Comparison of ENCODE assay signal across 11 cellular contexts in the genomic region with DNA sequence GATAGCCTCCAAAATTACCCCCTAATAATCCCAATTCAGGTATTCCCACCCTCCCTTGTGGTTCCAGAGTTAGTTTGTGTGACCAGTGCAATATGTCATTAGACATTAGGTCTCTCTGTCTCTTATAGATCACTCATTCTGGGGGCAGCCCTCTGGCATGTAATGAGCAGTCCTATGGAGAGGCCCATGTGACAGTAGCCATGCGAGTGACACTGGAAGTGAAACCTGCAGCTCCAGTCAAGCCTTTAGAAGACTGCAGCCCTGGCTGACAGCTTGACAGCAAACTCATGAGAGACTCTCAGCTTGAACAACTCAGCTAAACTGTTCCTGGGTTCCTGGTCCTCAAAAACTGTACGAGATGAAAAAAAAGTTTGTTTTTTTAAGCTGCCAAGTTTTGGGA. TPM values are rescaled to one million over a fixed set of nuclear protein-coding genes. Genes with fewer than 3 reads are reported as not detected.
DNase-seq lines count a peak whose midpoint lies in the region; ATAC-seq and TF ChIP-seq lines count a peak whose summit lies in the region.
"Had no signal": no experiment of that assay in that cellular context is flagged by ENCODE, and none has a peak within 500 bp of the region (broad histone marks: within the 10 kb centered on the region; RNA-seq: fewer than 3 reads in every experiment).

No MANE protein-coding gene starts in this region.

- H2BK12ac ChIP-seq in neuronal stem cell (ENCODE audit: low read length), result no peak overlapping the region

- no peak overlapping the region for H2BK15ac ChIP-seq in neuronal stem cell (ENCODE audit: low read length)

- ATAC-seq in GM18868 (IDR thresholded peaks at IDR 0.05; ENCODE audit: unreplicated experiment) (peak; percentile 94), GM21786 (IDR thresholded peaks at IDR 0.05; ENCODE audit: unreplicated experiment) (peak; percentile 85), HG03342 (IDR thresholded peaks at IDR 0.05; ENCODE audit: unreplicated experiment) (peak; percentile 99), Right ventricle myocardium superior (ENCODE audit: poor library complexity) (no peak)
- ATAC-seq: naive thymus-derived CD4-positive, alpha-beta T cell had no signal

- no peak overlapping the region for H3K4ac ChIP-seq in neuronal stem cell (ENCODE audit: low read length)

- no peaks in the 10 kb centered on the region for H3K27me3 ChIP-seq in neuronal stem cell (ENCODE audit: control insufficient read depth in 3 of 3, insufficient read depth in 3 of 3, low read depth in 1 of 3, low read length in 3 of 3)

- H2BK120ac ChIP-seq in neuronal stem cell (ENCODE audit: low read depth, low read length), result no peak overlapping the region

- H3K4me1 ChIP-seq in neuronal stem cell (ENCODE audit: control insufficient read depth in 2 of 2, insufficient read depth in 1 of 2, low read depth in 1 of 2, low read length in 2 of 2), result no peaks in the 10 kb centered on the region

- H3K9ac ChIP-seq in neuronal stem cell (ENCODE audit: low read depth, low read length, poor library complexity), result no peak overlapping the region

- no peak overlapping the region for H3K23ac ChIP-seq in neuronal stem cell (ENCODE audit: low read depth, low read length, poor library complexity)

- no peak overlapping the region for H3K4me2 ChIP-seq in neuronal stem cell (ENCODE audit: insufficient read depth, low read length, poor library complexity, severe bottlenecking)

- POLR2A ChIA-PET in HEK293T (lab: Yijun Ruan, JAX), result interaction anchor here (1.8 kb wide), 1 partner anchor 91 kb away, joined by 5 read pairs; a partner anchor contains a TSS

- no peak overlapping the region for H2AFZ ChIP-seq in neuronal stem cell (ENCODE audit: low read length)

- no peak overlapping the region for H4K91ac ChIP-seq in neuronal stem cell (ENCODE audit: low read depth, low read length, poor library complexity)

- peak overlapping the region; percentile 54 for H3K18ac ChIP-seq in neuronal stem cell (ENCODE audit: low read length)

- intact Hi-C loops in Right ventricle myocardium superior (cut with DNase I), result no loop called here

- H3K36me3 ChIP-seq in neuronal stem cell (replicated peaks in 1 of 2; ENCODE audit: control insufficient read depth in 2 of 2, insufficient read depth in 2 of 2, low read length in 2 of 2), result no peaks in the 10 kb centered on the region

- no peak overlapping the region for H2BK5ac ChIP-seq in neuronal stem cell (ENCODE audit: low read length)

- CTCF ChIA-PET in HEK293T (lab: Yijun Ruan, JAX), result no interaction called here

- no peak for DNase-seq in neuronal stem cell (ENCODE audit: low spot score)
- DNase-seq in HEK293T (ENCODE audit: extremely low spot score), result no peak
- no peak for DNase-seq in activated CD4-positive, alpha-beta T cell treated with anti-CD3 and anti-CD28 coated beads for 48 hours
- DNase-seq in NCI-H524 treated with DMSO at 0.1 percent for 48 hours (lab: John Stamatoyannopoulos, UW), result no peak
- DNase-seq in Right ventricle myocardium superior, result no peak
- DNase-seq: naive thymus-derived CD4-positive, alpha-beta T cell had no signal

- H3K79me1 ChIP-seq in neuronal stem cell (ENCODE audit: low read depth, low read length), result no peaks in the 10 kb centered on the region

- H2AK5ac ChIP-seq in neuronal stem cell (ENCODE audit: low read depth, low read length), result no peak overlapping the region

- no peaks in the 10 kb centered on the region for H3K9me3 ChIP-seq in neuronal stem cell (replicated peaks in 1 of 2; ENCODE audit: control insufficient read depth in 2 of 2, insufficient read depth in 1 of 2, low read depth in 1 of 2, low read length in 2 of 2)

- WGBS in neuronal stem cell (ENCODE audit: extremely low coverage in 2 of 2, insufficient read length in 2 of 2, insufficient replicate concordance in 1 of 2), 2 donors, result no CpG with 5 or more reads among the region's 2 CpGs

- H4K8ac ChIP-seq in neuronal stem cell (ENCODE audit: low read depth, low read length), result no peak overlapping the region

- no peak overlapping the region for H3K4me3 ChIP-seq in neuronal stem cell (ENCODE audit: low read length in 2 of 2)
- H3K4me3 ChIP-seq: skin epidermis had no signal

- no peak overlapping the region for H3K14ac ChIP-seq in neuronal stem cell (ENCODE audit: low read length)

- H3K27ac ChIP-seq in neuronal stem cell (replicated peaks; ENCODE audit: low read length), result no peak overlapping the region
- H3K27ac ChIP-seq: skin epidermis had no signal

TF ChIP-seq in HEK293T, 16 proteins besides CTCF, POLR2A, EP300 and RAD21:
- TF ChIP-seq HDGF (IDR thresholded peaks at IDR 0.05; ENCODE audit: borderline replicate concordance), result no peak
- no peak for TF ChIP-seq ARNT (IDR thresholded peaks at IDR 0.05)

RNA-seq across cellular contexts. Expression of a gene that starts 54.0 kb away (rescaled TPM):
- not detected for polyA plus RNA-seq in neuronal stem cell (2013, experiment 1 of 2)
- not detected for polyA plus RNA-seq in neuronal stem cell (2013, experiment 2 of 2)
- 596 TPM for total RNA-seq in Right ventricle myocardium superior
- total RNA-seq: naive thymus-derived CD4-positive, alpha-beta T cell; SK-MEL-5 had no signal
- polyA plus RNA-seq: naive thymus-derived CD4-positive, alpha-beta T cell had no signal
